Comparison of ENCODE assay signal across 9 cellular contexts in the genomic region with DNA sequence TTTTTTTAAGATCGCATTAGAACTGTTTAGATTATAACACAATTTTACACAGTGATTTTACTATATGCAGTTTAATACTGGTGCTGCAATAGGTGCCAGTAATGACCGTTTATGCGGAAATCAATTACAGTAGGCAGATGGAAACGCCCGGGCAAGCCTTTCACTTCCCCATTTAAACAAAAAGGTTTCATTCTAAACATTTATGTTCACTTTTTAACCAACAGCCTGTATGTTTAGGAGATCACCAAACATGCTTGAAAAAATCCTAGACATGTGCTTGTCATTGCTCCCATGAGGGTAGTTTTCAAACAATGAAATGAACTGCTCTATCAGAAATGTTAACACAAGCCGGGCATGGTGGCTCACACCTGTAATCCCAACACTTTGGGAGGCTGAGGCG. TPM values are rescaled to one million over a fixed set of nuclear protein-coding genes. Genes with fewer than 3 reads are reported as not detected.
A peak's percentile ranks its signal among the peaks of the same experiment; 100 is the strongest.
DNase-seq lines count a peak whose midpoint lies in the region; ATAC-seq and TF ChIP-seq lines count a peak whose summit lies in the region.
"Had no signal": no experiment of that assay in that cellular context is flagged by ENCODE, and none has a peak within 500 bp of the region (broad histone marks: within the 10 kb centered on the region; RNA-seq: fewer than 3 reads in every experiment).

No MANE protein-coding gene starts in this region.

- H3K4me2 ChIP-seq in OCI-LY3 (ENCODE audit: low read length): peak overlapping the region; percentile 97

- H3K36me3 ChIP-seq in OCI-LY3 (replicated peaks; ENCODE audit: low read depth, low read length): peaks cover 26% of the 10 kb centered on the region
- H3K36me3 ChIP-seq in esophagus squamous epithelium: peaks cover 0 to 33% (median 0%) of the 10 kb centered on the region in 3 donors
- peaks cover 0 to 10% (median 8%) of the 10 kb centered on the region in 5 donors for H3K36me3 ChIP-seq in subcutaneous abdominal adipose tissue (ENCODE audit: control insufficient read depth in 5 of 5, insufficient read depth in 5 of 5, low read length in 5 of 5)

- H3K4me1 Mint-ChIP-seq in activated naive CD4-positive, alpha-beta T cell treated with anti-CD3 and anti-CD28 coated beads for 36 hours (ENCODE audit: low read depth): peaks cover 49% of the 10 kb centered on the region

- peaks cover 76% of the 10 kb centered on the region for H3K79me2 ChIP-seq in OCI-LY3 (ENCODE audit: low read length)

- WGBS in esophagus squamous epithelium, 2 donors: 62 to 63% methylated on average over 5 to 7 of the region's 7 CpGs

- no peak overlapping the region for H2AFZ ChIP-seq in OCI-LY3 (ENCODE audit: low read depth, low read length)

- H3K9me3 ChIP-seq in OCI-LY3 (ENCODE audit: insufficient read depth, low read length) (no peaks in the 10 kb centered on the region), esophagus squamous epithelium (no peaks in the 10 kb centered on the region), subcutaneous abdominal adipose tissue (ENCODE audit: control insufficient read depth in 5 of 5, low read length in 5 of 5) (no peaks in the 10 kb centered on the region)
- H3K9me3 ChIP-seq: vagina had no signal

- no peak for TF ChIP-seq POLR2A in esophagus squamous epithelium (IDR thresholded peaks at IDR 0.05)

- no peaks in the 10 kb centered on the region for H3K27me3 ChIP-seq in OCI-LY3 (ENCODE audit: low read depth, low read length)
- no peaks in the 10 kb centered on the region for H3K27me3 ChIP-seq in esophagus squamous epithelium
- H3K27me3 ChIP-seq in subcutaneous abdominal adipose tissue (ENCODE audit: control insufficient read depth in 5 of 5, insufficient read depth in 4 of 5, low read length in 5 of 5): no peaks in the 10 kb centered on the region
- H3K27me3 ChIP-seq: vagina had no signal

- H3K27ac ChIP-seq in OCI-LY3 (ENCODE audit: low read length) (peak overlapping the region; percentile 89), esophagus squamous epithelium (peak overlapping the region in 3 of 4 donors; percentile 23 to 99 (median 64)), subcutaneous abdominal adipose tissue (ENCODE audit: low read depth, low read length) (peak overlapping the region; percentile 59)
- H3K27ac ChIP-seq: vagina had no signal

- TF ChIP-seq CTCF in OCI-LY3 (IDR thresholded peaks at IDR 0.05; ENCODE audit: low read depth, low read length) (no peak), esophagus squamous epithelium (IDR thresholded peaks at IDR 0.05) (no peak)

- peaks cover 35% of the 10 kb centered on the region for H3K4me1 ChIP-seq in OCI-LY3 (ENCODE audit: low read length)
- peaks cover 12 to 57% (median 36%) of the 10 kb centered on the region in 3 donors for H3K4me1 ChIP-seq in esophagus squamous epithelium
- H3K4me1 ChIP-seq in subcutaneous abdominal adipose tissue (ENCODE audit: control insufficient read depth in 5 of 5, insufficient read depth in 5 of 5, low read length in 5 of 5): peaks cover 3 to 42% (median 37%) of the 10 kb centered on the region in 5 donors

- peaks cover 26% of the 10 kb centered on the region for H3K36me3 Mint-ChIP-seq in activated naive CD4-positive, alpha-beta T cell treated with anti-CD3 and anti-CD28 coated beads for 36 hours (ENCODE audit: low read depth)

- H3K9me3 Mint-ChIP-seq in activated naive CD4-positive, alpha-beta T cell treated with anti-CD3 and anti-CD28 coated beads for 36 hours: no peaks in the 10 kb centered on the region

- no peak for ATAC-seq in activated CD4-positive, CD25-positive, alpha-beta regulatory T cell treated with anti-CD3 and anti-CD28 coated beads, Interleukin-2, amount 50 U/mL, for 24 hours

- H3K9ac ChIP-seq in OCI-LY3 (ENCODE audit: low read length) (peak overlapping the region; percentile 93), subcutaneous abdominal adipose tissue (ENCODE audit: low read length in 5 of 5) (peak overlapping the region in 1 of 5 donors; percentile 4)

- H3K4me3 Mint-ChIP-seq in activated naive CD4-positive, alpha-beta T cell treated with anti-CD3 and anti-CD28 coated beads for 36 hours: peak overlapping the region; percentile 53

- H3K27ac Mint-ChIP-seq in activated naive CD4-positive, alpha-beta T cell treated with anti-CD3 and anti-CD28 coated beads for 36 hours: peak overlapping the region; percentile 22

- peak overlapping the region; percentile 86 for H3K4me3 ChIP-seq in OCI-LY3 (ENCODE audit: low read length)
- peak overlapping the region in 1 of 4 donors; percentile 32 for H3K4me3 ChIP-seq in esophagus squamous epithelium
- H3K4me3 ChIP-seq in subcutaneous abdominal adipose tissue (ENCODE audit: low read depth in 1 of 5, low read length in 5 of 5): peak overlapping the region in 1 of 5 donors; percentile 4

- intact Hi-C loops in activated naive CD4-positive, alpha-beta T cell treated with anti-CD3 and anti-CD28 coated beads for 36 hours (cut with micrococcal nuclease): loop anchor here (10.0 kb wide), 1 partner anchor 858 kb away; no protein-coding TSS in a partner anchor
- intact Hi-C loops in esophagus squamous epithelium (cut with DNase I): no loop called here

- DNase-seq in activated naive CD4-positive, alpha-beta T cell treated with anti-CD3 and anti-CD28 coated beads for 36 hours: no peak
- no peak for DNase-seq in activated naive CD4-positive, alpha-beta T cell treated with Interleukin-2 at 50 U/mL for 16 hours
- DNase-seq in esophagus squamous epithelium (lab: John Stamatoyannopoulos, UW) (no peak), glomerular visceral epithelial cell (ENCODE audit: extremely low spot score) (no peak)
- no peak for DNase-seq in stimulated activated CD4-positive, alpha-beta T cell treated with anti-CD3 and anti-CD28 coated beads, Interleukin-4, amount 100 ng/mL, for 4 hours

- H3K27me3 Mint-ChIP-seq in activated naive CD4-positive, alpha-beta T cell treated with anti-CD3 and anti-CD28 coated beads for 36 hours (ENCODE audit: low read depth): no peaks in the 10 kb centered on the region

- CTCF ChIA-PET in activated naive CD4-positive, alpha-beta T cell treated with anti-CD3 and anti-CD28 coated beads for 36 hours (lab: Charles Lee): no interaction called here

- peaks cover 43% of the 10 kb centered on the region for H4K20me1 ChIP-seq in OCI-LY3 (ENCODE audit: insufficient read depth, low read length)

RNA-seq across cellular contexts. Expression of gene BNIP2, which starts 2.7 kb away (rescaled TPM):
- 10 to 100 TPM; 44.2 to 44.7 TPM for total RNA-seq in activated naive CD4-positive, alpha-beta T cell treated with anti-CD3 and anti-CD28 coated beads for 36 hours
- total RNA-seq in esophagus squamous epithelium: 100 to 1,000 TPM in 1 of 4 donors, 10 to 100 TPM in 3; 57.5 to 115 (median 74.6) TPM

RNA-seq across cellular contexts. Expression of gene GTF2A2, which starts 29.1 kb away (rescaled TPM):
- 100 to 1,000 TPM; 146 to 155 TPM for total RNA-seq in activated naive CD4-positive, alpha-beta T cell treated with anti-CD3 and anti-CD28 coated beads for 36 hours
- total RNA-seq in esophagus squamous epithelium: 10 to 100 TPM; 18.7 to 35.7 (median 28.2) TPM

Comparison
In these comparisons a context has a peak if more than half of its experiments do, and no peak if none do; other contexts are left out.
1. RNA of gene GTF2A2, which starts 29.1 kb away (total RNA-seq): 146 to 155 TPM in activated naive CD4-positive, alpha-beta T cell treated with anti-CD3 and anti-CD28 coated beads for 36 hours; 18.7 to 35.7 TPM in esophagus squamous epithelium; every median in the first group is over 4 times any median in the second.
2. Peak in every context shown above with its lines, with median percentiles within 50 percentile points of each other: H3K27ac ChIP-seq.